19 cellular contexts compared by ENCODE assay signal in the genomic region with DNA sequence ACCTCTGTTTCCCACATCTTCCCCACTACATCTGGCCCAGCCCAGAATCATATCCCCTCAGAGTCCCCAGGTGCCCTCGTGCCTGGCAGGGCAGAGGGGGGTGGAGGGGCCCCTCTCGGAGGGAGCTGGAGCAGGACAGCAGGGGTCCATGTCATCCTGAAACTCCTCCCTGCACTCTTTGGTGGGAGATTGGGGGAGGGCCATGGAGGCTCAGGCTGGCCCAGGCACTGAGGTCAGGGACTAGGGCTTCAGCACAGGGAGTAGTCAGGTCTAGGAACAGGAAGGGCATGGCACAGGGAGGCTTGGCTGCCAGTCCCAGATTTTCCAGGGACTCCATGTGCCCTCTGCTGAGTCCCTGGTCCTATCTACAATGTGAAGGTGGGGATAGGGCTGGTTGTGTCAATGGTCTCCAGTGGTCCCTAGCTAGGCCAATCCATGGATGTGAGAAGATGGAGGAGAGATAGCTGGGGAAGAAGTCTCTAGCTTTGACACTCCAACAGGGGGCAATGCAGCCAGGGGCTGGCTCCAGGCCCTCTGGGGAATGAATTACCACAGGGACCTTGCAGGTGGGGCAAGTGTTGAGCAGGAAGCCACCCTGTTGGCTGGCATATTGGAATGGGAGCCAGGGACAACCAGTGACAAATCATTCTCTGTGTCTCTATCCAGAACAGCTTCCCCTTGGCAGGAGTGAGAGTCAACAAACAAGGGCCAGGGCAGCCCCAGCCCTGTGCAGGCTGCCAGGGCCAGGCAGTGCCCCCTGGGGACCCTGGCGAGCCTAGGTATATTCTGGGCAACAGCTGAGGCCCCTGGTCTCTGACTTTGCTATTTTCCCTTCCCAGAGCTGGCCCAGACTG.
DNase-seq lines count a peak whose midpoint lies in the region; TF ChIP-seq lines count a peak whose summit lies in the region.
"Had no signal": no experiment of that assay in that cellular context is flagged by ENCODE, and none has a peak within 500 bp of the region (broad histone marks: within the 10 kb centered on the region; RNA-seq: fewer than 3 reads in every experiment).

No MANE protein-coding gene starts in this region.

- H3K27me3 Mint-ChIP-seq in H9 (ENCODE audit: low read depth) (peaks cover 10% of the 10 kb centered on the region), endodermal cell (ENCODE audit: insufficient read depth) (no peaks in the 10 kb centered on the region)
- no peaks in the 10 kb centered on the region for H3K27me3 Mint-ChIP-seq in activated CD4-positive, alpha-beta memory T cell treated with anti-CD3 and anti-CD28 coated beads, Interleukin-2, amount 10 ng/mL, durations not matched to agents 7 days and 5 days
- H3K27me3 Mint-ChIP-seq: CD4-positive, CD25-positive, alpha-beta regulatory T cell had no signal

- H2AK5ac ChIP-seq in H9 (ENCODE audit: insufficient read length, low read length), result no peak overlapping the region

- H3K4me1 Mint-ChIP-seq in H9, result peaks cover 7 to 14% of the 10 kb centered on the region in 2 experiments; a peak in 3 of 4 replicates
- peaks cover 5% of the 10 kb centered on the region for H3K4me1 Mint-ChIP-seq in endodermal cell
- H3K4me1 Mint-ChIP-seq in activated CD4-positive, alpha-beta memory T cell treated with anti-CD3 and anti-CD28 coated beads, Interleukin-2, amount 10 ng/mL, durations not matched to agents 7 days and 5 days, result no peaks in the 10 kb centered on the region
- H3K4me1 Mint-ChIP-seq: CD4-positive, CD25-positive, alpha-beta regulatory T cell had no signal

- peak overlapping the region; percentile 31 for H3K4me2 ChIP-seq in BLaER1
- no peak overlapping the region for H3K4me2 ChIP-seq in H9 (ENCODE audit: insufficient read depth, insufficient read length, low read length)
- H3K4me2 ChIP-seq: A549 had no signal

- no peak overlapping the region for H3K56ac ChIP-seq in H9 (ENCODE audit: insufficient read length, low read depth, low read length)

- no peak overlapping the region for H2BK5ac ChIP-seq in H9 (ENCODE audit: insufficient read length, low read length)

- TF ChIP-seq CTCF in H9 (conservative IDR thresholded peaks at IDR 0.05) (no peak), endodermal cell (conservative IDR thresholded peaks at IDR 0.05) (no peak)

- H3K18ac ChIP-seq in H9 (ENCODE audit: insufficient read length, low read depth, low read length), result no peak overlapping the region

- H3K79me1 ChIP-seq in H9 (ENCODE audit: insufficient read depth, low read depth, low read length, poor library complexity, severe bottlenecking), result no peaks in the 10 kb centered on the region

- H2AFZ ChIP-seq in H9 (ENCODE audit: low read length), result no peak overlapping the region

- H3K27ac Mint-ChIP-seq in H9, result no peak overlapping the region
- H3K27ac Mint-ChIP-seq in endodermal cell, result no peak overlapping the region
- H3K27ac Mint-ChIP-seq in activated CD4-positive, alpha-beta memory T cell treated with anti-CD3 and anti-CD28 coated beads, Interleukin-2, amount 10 ng/mL, durations not matched to agents 7 days and 5 days, result no peak overlapping the region
- H3K27ac Mint-ChIP-seq: CD4-positive, CD25-positive, alpha-beta regulatory T cell had no signal

- H3T11ph ChIP-seq in H9 (ENCODE audit: low read length), result no peak overlapping the region

- H2BK12ac ChIP-seq in H9 (ENCODE audit: insufficient read length, low read depth, low read length), result no peak overlapping the region

- H3K4me3 ChIP-seq in BLaER1 (no peak overlapping the region), endodermal cell (ENCODE audit: low read length) (no peak overlapping the region)
- H3K4me3 ChIP-seq: A549 had no signal

- H4K91ac ChIP-seq in H9 (ENCODE audit: insufficient read length, low read depth, low read length), result no peak overlapping the region

- no peak overlapping the region for H3K4me3 Mint-ChIP-seq in H9
- H3K4me3 Mint-ChIP-seq in endodermal cell, result no peak overlapping the region
- H3K4me3 Mint-ChIP-seq in activated CD4-positive, alpha-beta memory T cell treated with anti-CD3 and anti-CD28 coated beads, Interleukin-2, amount 10 ng/mL, durations not matched to agents 7 days and 5 days, result no peak overlapping the region
- H3K4me3 Mint-ChIP-seq: CD4-positive, CD25-positive, alpha-beta regulatory T cell had no signal

- no peak overlapping the region for H2BK120ac ChIP-seq in H9 (ENCODE audit: low read depth, low read length, poor library complexity, severe bottlenecking)

- H4K20me1 ChIP-seq in BLaER1 (no peaks in the 10 kb centered on the region), H9 (ENCODE audit: control insufficient read depth, insufficient read depth, insufficient read length) (no peaks in the 10 kb centered on the region)

- H4K5ac ChIP-seq in H9 (ENCODE audit: insufficient read length, low read depth, low read length), result no peak overlapping the region

- no peaks in the 10 kb centered on the region for H3K23me2 ChIP-seq in H9 (ENCODE audit: insufficient read length, low read depth, low read length, poor library complexity, severe bottlenecking)

- no peak overlapping the region for H3K23ac ChIP-seq in H9 (ENCODE audit: insufficient read length, low read depth, low read length)

- CTCF ChIA-PET in activated CD4-positive, alpha-beta memory T cell treated with anti-CD3 and anti-CD28 coated beads, Interleukin-2, amount 10 ng/mL, durations not matched to agents 7 days and 5 days (lab: Charles Lee), result no interaction called here

- H3K36me3 ChIP-seq in BLaER1 (no peaks in the 10 kb centered on the region), endodermal cell (ENCODE audit: control insufficient read depth, insufficient read depth, low read length) (no peaks in the 10 kb centered on the region)

- H3K79me2 ChIP-seq in H9 (ENCODE audit: insufficient read depth, low read length), result no peaks in the 10 kb centered on the region

- H3K9me3 Mint-ChIP-seq in H9 (peaks cover 68 to 77% of the 10 kb centered on the region in 2 experiments), endodermal cell (peaks cover 55% of the 10 kb centered on the region)
- H3K9me3 Mint-ChIP-seq in activated CD4-positive, alpha-beta memory T cell treated with anti-CD3 and anti-CD28 coated beads, Interleukin-2, amount 10 ng/mL, durations not matched to agents 7 days and 5 days, result no peaks in the 10 kb centered on the region
- H3K9me3 Mint-ChIP-seq: CD4-positive, CD25-positive, alpha-beta regulatory T cell had no signal

- no peak overlapping the region for H3K4ac ChIP-seq in H9 (ENCODE audit: low read depth, low read length)

- DNase-seq in H9 (peak; percentile 12), endodermal cell (peak; percentile 42), mesenteric fat pad (ENCODE audit: low spot score) (peak; percentile 68), 8988T (no peak), NCI-H1436 treated with DMSO at 0.1 percent for 48 hours (lab: John Stamatoyannopoulos, UW) (no peak)
- no peak for DNase-seq in activated CD4-positive, alpha-beta memory T cell treated with anti-CD3 and anti-CD28 coated beads, Interleukin-2, amount 10 ng/mL, durations not matched to agents 7 days and 5 days
- no peak for DNase-seq in central memory CD4-positive, alpha-beta T cell
- DNase-seq: Caco-2; CD4-positive, CD25-positive, alpha-beta regulatory T cell; DMS153; KBM-7; NCI-H1694; NCI-H2107; NCI-H2227 treated with DMSO at 0.1 percent for 48 hours; NCI-H526; NK-92 treated with Interleukin-12 subunit alpha and Interleukin-12 subunit beta, amount 100 ng/mL, for 24 hours; SIG-M5 had no signal

- no peak overlapping the region for H3K9ac ChIP-seq in BLaER1
- H3K9ac ChIP-seq in H9 (ENCODE audit: extremely low read depth, insufficient read length, low read length), result no peak overlapping the region
- no peak overlapping the region for H3K9ac ChIP-seq in endodermal cell (ENCODE audit: extremely low read depth, low read length, poor library complexity, severe bottlenecking)

- H3K4me1 ChIP-seq in BLaER1, result peaks cover 9% of the 10 kb centered on the region
- H3K4me1 ChIP-seq in H9 (ENCODE audit: insufficient read depth, low read length), result peaks cover 5% of the 10 kb centered on the region; the same call in 1 of the 2 replicates
- no peaks in the 10 kb centered on the region for H3K4me1 ChIP-seq in endodermal cell (ENCODE audit: control insufficient read depth, insufficient read depth, low read length)
- H3K4me1 ChIP-seq: A549, Caco-2 had no signal

- H3K36me3 Mint-ChIP-seq in H9 (ENCODE audit: insufficient read depth in 1 of 3, low read depth in 3 of 3) (peaks cover 0 to 3% (median 0%) of the 10 kb centered on the region in 3 experiments; a peak in 2 of 7 replicates), endodermal cell (ENCODE audit: low read depth) (no peaks in the 10 kb centered on the region)
- no peaks in the 10 kb centered on the region for H3K36me3 Mint-ChIP-seq in activated CD4-positive, alpha-beta memory T cell treated with anti-CD3 and anti-CD28 coated beads, Interleukin-2, amount 10 ng/mL, durations not matched to agents 7 days and 5 days (ENCODE audit: low read depth)
- H3K36me3 Mint-ChIP-seq: CD4-positive, CD25-positive, alpha-beta regulatory T cell had no signal

- no peak overlapping the region for H3K14ac ChIP-seq in H9 (ENCODE audit: insufficient read depth, low read length)

- no CpG with 5 or more reads among the region's 3 CpGs for WGBS in H9 (ENCODE audit: extremely low coverage, insufficient read length, low lambda C conversion rate)
- 71% methylated on average over 2 of the region's 3 CpGs; no CpG with 5 or more reads in 1 of the 2 experiments for WGBS in endodermal cell (ENCODE audit: insufficient coverage in 1 of 2, insufficient read length in 1 of 2), 2 experiments

- H3K27ac ChIP-seq in BLaER1, result no peak overlapping the region
- no peak overlapping the region for H3K27ac ChIP-seq in H9 (ENCODE audit: insufficient read length, low read depth, low read length)
- no peak overlapping the region for H3K27ac ChIP-seq in endodermal cell (ENCODE audit: low read depth, low read length)
- H3K27ac ChIP-seq: A549 had no signal

- peaks cover 81% of the 10 kb centered on the region for H3K27me3 ChIP-seq in BLaER1
- no peaks in the 10 kb centered on the region for H3K27me3 ChIP-seq in H9 (ENCODE audit: insufficient read depth, low read length)
- H3K27me3 ChIP-seq in endodermal cell (ENCODE audit: control insufficient read depth, insufficient read depth, low read length, poor library complexity, severe bottlenecking), result no peaks in the 10 kb centered on the region

- H4K8ac ChIP-seq in H9 (replicated peaks; ENCODE audit: insufficient read length, low read depth, low read length), result no peak overlapping the region

- no peak overlapping the region for H2BK20ac ChIP-seq in H9 (ENCODE audit: low read depth, low read length, poor library complexity, severe bottlenecking)

- POLR2A ChIA-PET in activated CD4-positive, alpha-beta memory T cell treated with anti-CD3 and anti-CD28 coated beads, Interleukin-2, amount 10 ng/mL, durations not matched to agents 7 days and 5 days (lab: Charles Lee), result no interaction called here

- H2BK15ac ChIP-seq in H9 (ENCODE audit: low read depth, low read length), result no peak overlapping the region

- H3K9me3 ChIP-seq in BLaER1 (no peaks in the 10 kb centered on the region), H9 (ENCODE audit: control insufficient read depth, low read depth, low read length) (no peaks in the 10 kb centered on the region), endodermal cell (ENCODE audit: control insufficient read depth, low read length) (no peaks in the 10 kb centered on the region)
- H3K9me3 ChIP-seq: A549, Caco-2 had no signal

Comparison
In these comparisons a context has a peak if more than half of its experiments do, and no peak if none do; other contexts are left out.
1. DNase-seq: peak in H9 (single experiment), endodermal cell (single experiment) and mesenteric fat pad (single experiment); none in activated CD4-positive, alpha-beta memory T cell treated with anti-CD3 and anti-CD28 coated beads, Interleukin-2, amount 10 ng/mL, durations not matched to agents 7 days and 5 days (single experiment), central memory CD4-positive, alpha-beta T cell (single experiment), 8988T (single experiment) and NCI-H1436 treated with DMSO at 0.1 percent for 48 hours (single experiment).